ENCODE assay signal across 9 cellular contexts in genomic region chr19:3692141-3693029, GRCh38. TPM values are rescaled to one million over a fixed set of nuclear protein-coding genes. Genes with fewer than 3 reads are reported as not detected.
DNase-seq lines count a peak whose midpoint lies in the region; ATAC-seq, FAIRE-seq and TF ChIP-seq lines count a peak whose summit lies in the region.
"Had no signal": no experiment of that assay in that cellular context is flagged by ENCODE, and none has a peak within 500 bp of the region (broad histone marks: within the 10 kb centered on the region; RNA-seq: fewer than 3 reads in every experiment).

No MANE protein-coding gene starts in this region.

- H3K4me3 ChIP-seq in CD8-positive, alpha-beta T cell (ENCODE audit: low read depth, low read length), result no peak overlapping the region
- H3K4me3 ChIP-seq in bronchial epithelial cell (ENCODE audit: low read depth, low read length), result no peak overlapping the region
- H3K4me3 ChIP-seq in naive thymus-derived CD4-positive, alpha-beta T cell (ENCODE audit: low read length), result no peak overlapping the region
- H3K4me3 ChIP-seq: suprapubic skin had no signal

- H3K36me3 Mint-ChIP-seq in CD8-positive, alpha-beta T cell, result peaks cover 6% of the 10 kb centered on the region
- peaks cover 0 to 11% (median 4%) of the 10 kb centered on the region in 5 donors for H3K36me3 Mint-ChIP-seq in naive thymus-derived CD4-positive, alpha-beta T cell

- H3K27ac ChIP-seq in CD8-positive, alpha-beta T cell (ENCODE audit: low read depth, low read length), result no peak overlapping the region
- H3K27ac ChIP-seq in naive thymus-derived CD4-positive, alpha-beta T cell (ENCODE audit: low read depth, low read length), result no peak overlapping the region
- H3K27ac ChIP-seq: suprapubic skin had no signal

- H3K4me1 ChIP-seq in CD8-positive, alpha-beta T cell (ENCODE audit: insufficient read depth, low read length), result peaks cover 20% of the 10 kb centered on the region
- H3K4me1 ChIP-seq in naive thymus-derived CD4-positive, alpha-beta T cell (ENCODE audit: control insufficient read depth in 2 of 2, insufficient read depth in 2 of 2, low read length in 2 of 2), result peaks cover 0 to 13% of the 10 kb centered on the region in 2 donors

- H3K9me3 ChIP-seq in CD8-positive, alpha-beta T cell (ENCODE audit: low read length), result no peaks in the 10 kb centered on the region
- H3K9me3 ChIP-seq in naive thymus-derived CD4-positive, alpha-beta T cell (ENCODE audit: control insufficient read depth in 2 of 3, low read length in 3 of 3), result no peaks in the 10 kb centered on the region
- H3K9me3 ChIP-seq: suprapubic skin had no signal

- CTCF ChIA-PET in CD8-positive, alpha-beta T cell (lab: Charles Lee), result interaction anchor here (0.6 to 16.6 kb wide), 12 partner anchors 8 to 126 kb away, joined by 3 to 160 read pairs (median 5); partner anchors contain the start of genes PIP5K1C and TJP3
- CTCF ChIA-PET in naive thymus-derived CD4-positive, alpha-beta T cell (lab: Charles Lee), result interaction anchor here (0.5 to 0.7 kb wide), 2 partner anchors 15 to 71 kb away, joined by 3 read pairs; no protein-coding TSS in a partner anchor

- no peaks in the 10 kb centered on the region for H3K27me3 Mint-ChIP-seq in CD8-positive, alpha-beta T cell (ENCODE audit: low read depth)
- no peaks in the 10 kb centered on the region for H3K27me3 Mint-ChIP-seq in naive thymus-derived CD4-positive, alpha-beta T cell

- peak; percentile 55 for TF ChIP-seq CTCF in CD8-positive, alpha-beta T cell (IDR thresholded peaks at IDR 0.05)
- TF ChIP-seq CTCF in bronchial epithelial cell (IDR thresholded peaks at IDR 0.05; ENCODE audit: insufficient read depth, low read length, severe bottlenecking), result peak; percentile 49

- H3K27me3 ChIP-seq in CD8-positive, alpha-beta T cell (ENCODE audit: insufficient read depth, low read length), result no peaks in the 10 kb centered on the region
- no peaks in the 10 kb centered on the region for H3K27me3 ChIP-seq in bronchial epithelial cell (ENCODE audit: control insufficient read depth, insufficient read depth, low read length)
- H3K27me3 ChIP-seq in naive thymus-derived CD4-positive, alpha-beta T cell (ENCODE audit: control insufficient read depth in 2 of 2, insufficient read depth in 2 of 2, low read length in 2 of 2), result no peaks in the 10 kb centered on the region
- H3K27me3 ChIP-seq: suprapubic skin had no signal

- POLR2A ChIA-PET in CD8-positive, alpha-beta T cell (lab: Charles Lee), result interaction anchor here (1.2 kb wide), 1 partner anchor 21 kb away, joined by 3 read pairs; no protein-coding TSS in a partner anchor
- POLR2A ChIA-PET in naive thymus-derived CD4-positive, alpha-beta T cell (lab: Charles Lee), result interaction anchor here (0.6 to 1.0 kb wide), 2 partner anchors 70 to 491 kb away, joined by 3 to 5 read pairs; partner anchors contain the start of gene MRPL54

- H3K4me1 Mint-ChIP-seq in CD8-positive, alpha-beta T cell (ENCODE audit: low read depth), result peaks cover 25% of the 10 kb centered on the region
- peaks cover 19 to 50% (median 35%) of the 10 kb centered on the region in 7 donors for H3K4me1 Mint-ChIP-seq in naive thymus-derived CD4-positive, alpha-beta T cell

- no peak overlapping the region for H3K4me3 Mint-ChIP-seq in CD8-positive, alpha-beta T cell
- no peak overlapping the region for H3K4me3 Mint-ChIP-seq in naive thymus-derived CD4-positive, alpha-beta T cell

- H3K9me3 Mint-ChIP-seq in CD8-positive, alpha-beta T cell, result no peaks in the 10 kb centered on the region
- H3K9me3 Mint-ChIP-seq in naive thymus-derived CD4-positive, alpha-beta T cell, result no peaks in the 10 kb centered on the region

- intact Hi-C loops in CD8-positive, alpha-beta T cell (cut with DNase I, micrococcal nuclease), result loop anchor here in 1 of 2 experiments (1.0 kb wide), 1 partner anchor 8 kb away; the partner anchor contains the start of gene PIP5K1C
- intact Hi-C loops in naive thymus-derived CD4-positive, alpha-beta T cell (cut with micrococcal nuclease), result loop anchor here in 1 of 2 donors (1.0 kb wide), 1 partner anchor 8 kb away; the partner anchor contains the start of gene PIP5K1C

- ATAC-seq in CD8-positive, alpha-beta T cell, result peak; percentile 78
- peak; percentile 75 for ATAC-seq in naive thymus-derived CD4-positive, alpha-beta T cell

- H3K36me3 ChIP-seq in CD8-positive, alpha-beta T cell (ENCODE audit: insufficient read depth, low read length), result no peaks in the 10 kb centered on the region
- H3K36me3 ChIP-seq in bronchial epithelial cell (ENCODE audit: control insufficient read depth, insufficient read depth, low read length), result peaks cover 2% of the 10 kb centered on the region
- peaks cover 0 to 4% (median 0%) of the 10 kb centered on the region in 3 experiments for H3K36me3 ChIP-seq in naive thymus-derived CD4-positive, alpha-beta T cell (ENCODE audit: control insufficient read depth in 2 of 3, insufficient read depth in 3 of 3, low read length in 3 of 3)
- H3K36me3 ChIP-seq: suprapubic skin had no signal

- FAIRE-seq in bronchial epithelial cell (lab: Jason Lieb, UNC), result no peak

- no peak overlapping the region for H3K27ac Mint-ChIP-seq in CD8-positive, alpha-beta T cell
- peak overlapping the region in 1 of 9 donors; percentile 4 for H3K27ac Mint-ChIP-seq in naive thymus-derived CD4-positive, alpha-beta T cell

- DNase-seq in CD8-positive, alpha-beta T cell, result peak; percentile 24 to 71 (median 56)
- DNase-seq in T follicular helper cell (ENCODE audit: low read depth) (peak; percentile 41), bronchial epithelial cell (ENCODE audit: low read depth) (no peak), SW 1271 (lab: John Stamatoyannopoulos, UW) (no peak), NCI-H2029 treated with DMSO at 0.1 percent for 48 hours (lab: John Stamatoyannopoulos, UW) (no peak), NCI-H1105 (lab: John Stamatoyannopoulos, UW) (no peak), NCI-H446 (lab: John Stamatoyannopoulos, UW) (no peak)
- peak in 7 of 9 donors; percentile 37 to 67 (median 50) for DNase-seq in naive thymus-derived CD4-positive, alpha-beta T cell

RNA-seq across cellular contexts. Expression of gene PIP5K1C, which starts 7.9 kb away (rescaled TPM):
- 10 to 100 TPM; 11.4 to 12.2 TPM for total RNA-seq in CD8-positive, alpha-beta T cell
- total RNA-seq in bronchial epithelial cell, result 6.3 and 6.9 TPM in 2 replicates
- 10 to 100 TPM; 21.5 to 32.4 (median 30.7) TPM for total RNA-seq in naive thymus-derived CD4-positive, alpha-beta T cell
- 10 to 100 TPM in 1 of 2 donors, 1 to 10 TPM in 1; 6.8 to 17.8 TPM for polyA plus RNA-seq in naive thymus-derived CD4-positive, alpha-beta T cell

RNA-seq across cellular contexts. Expression of gene TJP3, which starts 15.8 kb away (rescaled TPM):
- total RNA-seq in CD8-positive, alpha-beta T cell, result 1 to 10 TPM; 3.4 to 4.6 TPM
- total RNA-seq in bronchial epithelial cell, result 2.1 and 5.0 TPM in 2 replicates
- 10 to 100 TPM in 4 of 5 experiments, 1 to 10 TPM in 1; 1.2 to 20.1 (median 16.8) TPM for total RNA-seq in naive thymus-derived CD4-positive, alpha-beta T cell
- 10 to 100 TPM; 14.0 to 16.1 TPM for polyA plus RNA-seq in naive thymus-derived CD4-positive, alpha-beta T cell

Comparison
In these comparisons a context has a peak if more than half of its experiments do, and no peak if none do; other contexts are left out.
1. DNase-seq: peak in CD8-positive, alpha-beta T cell (7 of 7), T follicular helper cell (single experiment) and naive thymus-derived CD4-positive, alpha-beta T cell (7 of 9); none in bronchial epithelial cell (single experiment), SW 1271 (0 of 2), NCI-H2029 treated with DMSO at 0.1 percent for 48 hours (single experiment), NCI-H1105 (single experiment) and NCI-H446 (0 of 2).